ENCODE assay signal across 9 cellular contexts in genomic region chr16:49428808-49429207, GRCh38. TPM values are rescaled to one million over a fixed set of nuclear protein-coding genes. Genes with fewer than 3 reads are reported as not detected.
"Had no signal": no experiment of that assay in that cellular context is flagged by ENCODE, and none has a peak within 500 bp of the region (broad histone marks: within the 10 kb centered on the region; RNA-seq: fewer than 3 reads in every experiment).

No MANE protein-coding gene starts in this region.

- ATAC-seq: GM12878 had no signal

- H3K4me3 ChIP-seq: GM12878 had no signal

- DNase-seq: GDM1, GF-D8 had no signal

- FAIRE-seq: G401.6, GM12878, GM12891, GM12892, GM18507, GM19239 had no signal

RNA-seq across cellular contexts. Expression of gene C16orf78, which starts 55.2 kb away (rescaled TPM):
- total RNA-seq: G401, GM12878 had no signal
- polyA plus RNA-seq: GM12878 had no signal
